ENCODE assay signal across 20 cellular contexts in genomic region chr10:62399211-62399610, GRCh38. TPM values are rescaled to one million over a fixed set of nuclear protein-coding genes. Genes with fewer than 3 reads are reported as not detected.
A peak's percentile ranks its signal among the peaks of the same experiment; 100 is the strongest.
DNase-seq lines count a peak whose midpoint lies in the region; ATAC-seq and TF ChIP-seq lines count a peak whose summit lies in the region.
"Had no signal": no experiment of that assay in that cellular context is flagged by ENCODE, and none has a peak within 500 bp of the region (broad histone marks: within the 10 kb centered on the region; RNA-seq: fewer than 3 reads in every experiment).

No MANE protein-coding gene starts in this region.

- DNase-seq in AG10803 (ENCODE audit: low read depth) (peak; percentile 29), LHCN-M2 (ENCODE audit: low read depth) (peak; percentile 65), astrocyte of the spinal cord (ENCODE audit: low read depth, low spot score) (peak; percentile 63), hepatic stellate cell (ENCODE audit: low spot score) (peak; percentile 44), glutamatergic neuron (no peak), transverse colon (no peak)
- no peak for DNase-seq in activated naive CD4-positive, alpha-beta T cell treated with anti-CD3 and anti-CD28 coated beads, Interleukin-2, amount 10 ng/mL, durations not matched to agents 7 days and 5 days
- DNase-seq: CD4-positive, alpha-beta memory T cell; DMS153; MG63; NCI-H1048; NCI-H1436; NCI-H1930; NCI-H226; NCI-H524 treated with DMSO at 0.1 percent for 48 hours; SIG-M5 had no signal

- H3K27ac Mint-ChIP-seq in glutamatergic neuron (ENCODE audit: unreplicated experiment), result no peak overlapping the region
- H3K27ac Mint-ChIP-seq in activated naive CD4-positive, alpha-beta T cell treated with anti-CD3 and anti-CD28 coated beads, Interleukin-2, amount 10 ng/mL, durations not matched to agents 7 days and 5 days, result no peak overlapping the region
- H3K27ac Mint-ChIP-seq: CD4-positive, alpha-beta memory T cell had no signal

- no peaks in the 10 kb centered on the region for H3K36me3 ChIP-seq in transverse colon
- H3K36me3 ChIP-seq: BLaER1, MG63 had no signal

- 90 to 94% methylated on average over 5 of the region's 5 CpGs for WGBS in transverse colon (ENCODE audit: low coverage in 1 of 2), 2 donors

- H3K36me3 Mint-ChIP-seq in glutamatergic neuron (ENCODE audit: unreplicated experiment), result no peaks in the 10 kb centered on the region
- H3K36me3 Mint-ChIP-seq in activated naive CD4-positive, alpha-beta T cell treated with anti-CD3 and anti-CD28 coated beads, Interleukin-2, amount 10 ng/mL, durations not matched to agents 7 days and 5 days, result no peaks in the 10 kb centered on the region

- CTCF ChIA-PET in activated naive CD4-positive, alpha-beta T cell treated with anti-CD3 and anti-CD28 coated beads, Interleukin-2, amount 10 ng/mL, durations not matched to agents 7 days and 5 days (lab: Charles Lee), result no interaction called here

- no peaks in the 10 kb centered on the region for H3K4me1 Mint-ChIP-seq in glutamatergic neuron (ENCODE audit: low read depth, unreplicated experiment)
- H3K4me1 Mint-ChIP-seq in activated naive CD4-positive, alpha-beta T cell treated with anti-CD3 and anti-CD28 coated beads, Interleukin-2, amount 10 ng/mL, durations not matched to agents 7 days and 5 days, result no peaks in the 10 kb centered on the region

- H3K4me3 ChIP-seq in AG10803 (ENCODE audit: low read length) (no peak overlapping the region), astrocyte of the spinal cord (ENCODE audit: low read depth, low read length) (no peak overlapping the region), transverse colon (no peak overlapping the region)
- H3K4me3 ChIP-seq: BLaER1, MG63 had no signal

- in situ Hi-C loops in astrocyte of the spinal cord (cut with HindIII; ENCODE audit: low sequenced_read_pairs) (no loop called here), transverse colon (cut with MboI; ENCODE audit: low pct_ligation_motif_present in 1 of 4, low pct_unique_long_range_greater_than_20kb in 1 of 4, low sequenced_read_pairs in 3 of 4) (no loop called here)

- TF ChIP-seq POLR2A in transverse colon (IDR thresholded peaks at IDR 0.05), result no peak

- H3K27me3 ChIP-seq in transverse colon, result no peaks in the 10 kb centered on the region
- H3K27me3 ChIP-seq: BLaER1, MG63 had no signal

- TF ChIP-seq EP300 in transverse colon (IDR thresholded peaks at IDR 0.05; ENCODE audit: low read depth), result no peak

- H3K27me3 Mint-ChIP-seq in glutamatergic neuron (ENCODE audit: unreplicated experiment), result no peaks in the 10 kb centered on the region
- H3K27me3 Mint-ChIP-seq in activated naive CD4-positive, alpha-beta T cell treated with anti-CD3 and anti-CD28 coated beads, Interleukin-2, amount 10 ng/mL, durations not matched to agents 7 days and 5 days, result peaks cover 9% of the 10 kb centered on the region
- H3K27me3 Mint-ChIP-seq: CD4-positive, alpha-beta memory T cell had no signal

- no peak for ATAC-seq in GM21576 (IDR thresholded peaks at IDR 0.05; ENCODE audit: unreplicated experiment)

- H3K9me3 ChIP-seq in transverse colon, result no peaks in the 10 kb centered on the region
- H3K9me3 ChIP-seq: BLaER1, MG63 had no signal

- no peaks in the 10 kb centered on the region for H3K4me1 ChIP-seq in transverse colon
- H3K4me1 ChIP-seq: BLaER1 had no signal

- intact Hi-C loops in transverse colon (cut with DNase I; ENCODE audit: low total_unique reads), result no loop called here

- no peak for TF ChIP-seq CTCF in AG10803 (conservative IDR thresholded peaks at IDR 0.05; ENCODE audit: low read length)
- TF ChIP-seq CTCF in astrocyte of the spinal cord (IDR thresholded peaks at IDR 0.05; ENCODE audit: low read depth, low read length), result no peak
- no peak for TF ChIP-seq CTCF in glutamatergic neuron (IDR thresholded peaks at IDR 0.05; ENCODE audit: partially characterized antibody, unreplicated experiment)
- TF ChIP-seq CTCF in transverse colon (IDR thresholded peaks at IDR 0.05), result no peak

- H3K9me3 Mint-ChIP-seq in glutamatergic neuron (ENCODE audit: unreplicated experiment), result no peaks in the 10 kb centered on the region
- no peaks in the 10 kb centered on the region for H3K9me3 Mint-ChIP-seq in activated naive CD4-positive, alpha-beta T cell treated with anti-CD3 and anti-CD28 coated beads, Interleukin-2, amount 10 ng/mL, durations not matched to agents 7 days and 5 days
- H3K9me3 Mint-ChIP-seq: CD4-positive, alpha-beta memory T cell had no signal

- no peak overlapping the region for H3K4me3 Mint-ChIP-seq in glutamatergic neuron (ENCODE audit: unreplicated experiment)
- H3K4me3 Mint-ChIP-seq in activated naive CD4-positive, alpha-beta T cell treated with anti-CD3 and anti-CD28 coated beads, Interleukin-2, amount 10 ng/mL, durations not matched to agents 7 days and 5 days, result no peak overlapping the region
- H3K4me3 Mint-ChIP-seq: CD4-positive, alpha-beta memory T cell had no signal

- H3K27ac ChIP-seq in transverse colon, result no peak overlapping the region
- H3K27ac ChIP-seq: BLaER1, KMS-11, RWPE1 had no signal

RNA-seq across cellular contexts. Expression of gene ZNF365, which starts 25.0 kb away (rescaled TPM):
- total RNA-seq in LHCN-M2 (2014; rRNA removed) (5.3 and 6.2 TPM in 2 replicates), glutamatergic neuron (ENCODE audit: unreplicated experiment) (0.76 TPM), transverse colon (not detected)
- polyA plus RNA-seq in LHCN-M2 (2012), result 3.1 TPM

Comparison
In these comparisons a context has a peak if more than half of its experiments do, and no peak if none do; other contexts are left out.
1. DNase-seq: peak in AG10803 (single experiment), LHCN-M2 (single experiment), astrocyte of the spinal cord (single experiment) and hepatic stellate cell (single experiment); none in glutamatergic neuron (single experiment), activated naive CD4-positive, alpha-beta T cell treated with anti-CD3 and anti-CD28 coated beads, Interleukin-2, amount 10 ng/mL, durations not matched to agents 7 days and 5 days (single experiment) and transverse colon (single experiment).